In genomic region chrY:19077698-19078113, GRCh38 we compare ENCODE assay signal across 9 cellular contexts.
DNase-seq lines count a peak whose midpoint lies in the region; ATAC-seq and TF ChIP-seq lines count a peak whose summit lies in the region.
"Had no signal": no experiment of that assay in that cellular context is flagged by ENCODE, and none has a peak within 500 bp of the region (broad histone marks: within the 10 kb centered on the region; RNA-seq: fewer than 3 reads in every experiment).

No MANE protein-coding gene starts in this region.

- no peaks in the 10 kb centered on the region for H3K4me1 ChIP-seq in body of pancreas

- H3K36me3 ChIP-seq in body of pancreas (replicated peaks in 1 of 2; ENCODE audit: insufficient read depth in 1 of 2, low read depth in 2 of 2) = no peaks in the 10 kb centered on the region

- H3K27ac ChIP-seq in body of pancreas = peak overlapping the region in 2 of 4 donors; percentile 72 to 87

- no peak for TF ChIP-seq POLR2A in body of pancreas (IDR thresholded peaks at IDR 0.05)

- TF ChIP-seq CTCF in body of pancreas (IDR thresholded peaks at IDR 0.05) = no peak

- H3K27me3 ChIP-seq in body of pancreas = no peaks in the 10 kb centered on the region

- no peak overlapping the region for H3K4me3 ChIP-seq in body of pancreas

- intact Hi-C loops in body of pancreas (cut with DNase I) = no loop called here
- intact Hi-C loops in sciatic nerve (cut with DNase I) = no loop called here

- ATAC-seq in body of pancreas (peak; percentile 26), sciatic nerve (no peak), HG02852 (IDR thresholded peaks at IDR 0.05; ENCODE audit: unreplicated experiment) (no peak)

- WGBS in body of pancreas, 2 donors = 11 to 80% methylated on average over 2 to 21 of the region's 37 CpGs

- in situ Hi-C loops in ACHN (cut with HindIII; ENCODE audit: low pct_ligation_motif_present, low pct_unique_long_range_greater_than_20kb, low sequenced_read_pairs) = no loop called here

- DNase-seq in stimulated activated CD4-positive, alpha-beta T cell treated with anti-CD3 and anti-CD28 coated beads, Interleukin-12 subunit alpha, Interleukin-12 subunit beta, amount 100 ng/mL, for 4 hours = peak; percentile 3
- no peak for DNase-seq in stimulated activated CD4-positive, alpha-beta T cell treated with anti-CD3 and anti-CD28 coated beads, Interleukin-2, amount 100 ng/mL, for 48 hours
- DNase-seq in body of pancreas (peak in 2 of 4 donors; percentile 10 to 21), medulla oblongata (ENCODE audit: extremely low spot score) (peak; percentile 16), ACHN (no peak), COLO668 (lab: John Stamatoyannopoulos, UW; ENCODE audit: unreplicated experiment) (no peak), sciatic nerve (ENCODE audit: low spot score) (no peak)
- DNase-seq: NCI-H2081 had no signal

- H3K9me3 ChIP-seq in body of pancreas = no peaks in the 10 kb centered on the region

Comparison
In these comparisons a context has a peak if more than half of its experiments do, and no peak if none do; other contexts are left out.
1. DNase-seq: peak in stimulated activated CD4-positive, alpha-beta T cell treated with anti-CD3 and anti-CD28 coated beads, Interleukin-12 subunit alpha, Interleukin-12 subunit beta, amount 100 ng/mL, for 4 hours (single experiment) and medulla oblongata (single experiment); none in stimulated activated CD4-positive, alpha-beta T cell treated with anti-CD3 and anti-CD28 coated beads, Interleukin-2, amount 100 ng/mL, for 48 hours (0 of 2), ACHN (single experiment), COLO668 (single experiment) and sciatic nerve (single experiment).